In the genomic region with DNA sequence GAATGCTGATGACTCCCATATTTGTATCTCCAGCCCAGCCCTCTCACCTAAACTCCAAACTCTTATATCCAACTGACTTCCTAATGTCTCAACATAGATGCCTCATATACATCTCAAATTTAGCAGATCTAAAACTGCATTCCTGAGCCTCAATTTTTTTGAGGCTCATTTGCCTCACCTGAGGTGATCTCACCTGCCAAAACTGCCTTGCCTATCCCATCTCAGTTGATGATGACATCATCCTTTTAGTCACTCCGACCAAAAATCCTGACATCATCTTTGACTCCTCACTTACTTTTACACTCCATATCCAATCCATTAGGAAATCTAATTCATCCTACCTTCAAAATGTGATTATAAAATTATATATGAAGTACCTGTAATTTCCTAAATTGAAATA, we compare ENCODE assay signal across 1 cellular context.
A peak's percentile ranks its signal among the peaks of the same experiment; 100 is the strongest.
TF ChIP-seq lines count a peak whose summit lies in the region.

No MANE protein-coding gene starts in this region.

TF ChIP-seq in GM12878, 131 proteins besides CTCF, POLR2A, EP300 and RAD21:
- TF ChIP-seq IKZF2 (IDR thresholded peaks at IDR 0.05) (no peak), ATF7 (IDR thresholded peaks at IDR 0.05; ENCODE audit: low read depth) (0 out of 2 replicates have a peak, but pooled peaks have one; percentile 25)
